9 cellular contexts compared by ENCODE assay signal in the genomic region with DNA sequence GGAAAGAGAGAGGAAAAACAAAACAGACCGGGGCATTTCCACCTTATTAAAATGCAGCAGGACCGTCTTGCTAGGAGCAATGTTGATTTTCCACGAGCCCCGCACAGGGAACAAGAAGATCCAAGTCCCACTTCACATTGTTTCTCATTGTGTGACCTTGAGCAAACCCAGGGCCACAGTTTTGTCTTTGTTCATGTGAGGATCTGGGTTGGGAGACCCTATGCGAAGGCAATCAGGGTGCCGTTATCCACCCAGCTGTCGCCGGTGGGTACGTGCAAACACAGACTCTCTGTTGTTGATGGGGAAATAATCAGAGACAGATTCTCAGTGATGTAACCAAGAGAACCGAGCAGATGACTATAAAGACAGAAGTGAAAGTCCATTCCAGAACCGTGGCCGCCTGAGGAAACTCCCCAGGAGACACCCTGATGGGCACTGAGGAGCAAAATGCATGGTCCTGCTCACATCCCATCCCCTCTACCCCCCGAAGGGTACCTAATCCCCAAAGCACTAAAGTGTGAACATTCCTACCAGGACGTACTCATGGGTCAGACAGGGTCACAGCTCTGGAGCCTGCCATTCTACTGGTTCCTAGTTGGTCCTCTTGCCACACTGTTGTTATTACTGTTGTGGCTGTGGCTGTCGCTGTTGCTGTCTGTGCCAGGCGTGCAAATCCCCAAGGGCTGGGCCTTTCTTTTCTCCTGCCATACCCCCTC.
DNase-seq lines count a peak whose midpoint lies in the region; ATAC-seq and TF ChIP-seq lines count a peak whose summit lies in the region.
"Had no signal": no experiment of that assay in that cellular context is flagged by ENCODE, and none has a peak within 500 bp of the region (broad histone marks: within the 10 kb centered on the region; RNA-seq: fewer than 3 reads in every experiment).

No MANE protein-coding gene starts in this region.

- no peaks in the 10 kb centered on the region for H4K20me1 ChIP-seq in SK-N-SH (ENCODE audit: insufficient read depth)

- H3K36me3 ChIP-seq in SK-N-SH (replicated peaks in 1 of 2; ENCODE audit: control insufficient read depth in 1 of 2, insufficient read depth in 2 of 2, low read length in 1 of 2) (no peaks in the 10 kb centered on the region), mucosa of descending colon (ENCODE audit: low read depth) (no peaks in the 10 kb centered on the region)

- H3K9ac ChIP-seq in SK-N-SH, result no peak overlapping the region

- peak; percentile 70 for ATAC-seq in HG02571 (IDR thresholded peaks at IDR 0.05; ENCODE audit: unreplicated experiment)
- peak; percentile 60 for ATAC-seq in mucosa of descending colon

- DNase-seq in G401 (ENCODE audit: low spot score) (peak; percentile 59), SK-N-SH (peak; percentile 23), mucosa of descending colon (peak in 1 of 3 donors; percentile 24), NCI-H446 (lab: John Stamatoyannopoulos, UW) (no peak), DMS79 (lab: John Stamatoyannopoulos, UW) (no peak)
- no peak for DNase-seq in stimulated activated CD4-positive, alpha-beta T cell treated with anti-CD3 and anti-CD28 coated beads, Interleukin-15, amount 100 ng/mL, for 24 hours
- no peak for DNase-seq in stimulated activated CD8-positive, alpha-beta memory T cell treated with anti-CD3 and anti-CD28 coated beads, Interleukin-4, amount 100 ng/mL, for 48 hours

- no peak overlapping the region for H3K4me2 ChIP-seq in SK-N-SH

- no peaks in the 10 kb centered on the region for H3K79me2 ChIP-seq in SK-N-SH (ENCODE audit: insufficient read depth)

- no peaks in the 10 kb centered on the region for H3F3A ChIP-seq in SK-N-SH (replicated peaks; ENCODE audit: insufficient read depth)

- H3K9me2 ChIP-seq in SK-N-SH, result no peaks in the 10 kb centered on the region

- H3K4me1 ChIP-seq in SK-N-SH (ENCODE audit: control insufficient read depth in 1 of 2, insufficient read depth in 2 of 2, low read depth in 1 of 2, low read length in 1 of 2), result peaks cover 0 to 19% of the 10 kb centered on the region in 2 experiments; a peak in 1 of 4 replicates
- no peaks in the 10 kb centered on the region for H3K4me1 ChIP-seq in mucosa of descending colon (ENCODE audit: low read depth)

- CTCF ChIA-PET in SK-N-SH (lab: Yijun Ruan, JAX), result interaction anchor here (1.2 to 1.3 kb wide), 3 partner anchors 27 to 189 kb away, joined by 3 to 5 read pairs (median 3); no protein-coding TSS in a partner anchor

- intact Hi-C loops in mucosa of descending colon (cut with DNase I, micrococcal nuclease), result no loop called here

- H3K9me3 ChIP-seq in SK-N-SH (no peaks in the 10 kb centered on the region), mucosa of descending colon (no peaks in the 10 kb centered on the region)

- no peak for TF ChIP-seq RAD21 in SK-N-SH (IDR thresholded peaks at IDR 0.05; ENCODE audit: low read length)

- no peak for TF ChIP-seq EP300 in SK-N-SH (IDR thresholded peaks at IDR 0.05; ENCODE audit: borderline replicate concordance in 1 of 2, low read depth in 1 of 2, low read length in 1 of 2)

- no peak for TF ChIP-seq CTCF in SK-N-SH (IDR thresholded peaks at IDR 0.05)
- no peak for TF ChIP-seq CTCF in mucosa of descending colon (IDR thresholded peaks at IDR 0.05)

- no peak overlapping the region for H2AFZ ChIP-seq in SK-N-SH (ENCODE audit: low read depth)

- H3K27me3 ChIP-seq in SK-N-SH (ENCODE audit: insufficient read depth), result peaks cover 8% of the 10 kb centered on the region; the same call in 1 of the 2 replicates

- no peak overlapping the region for H3K4me3 ChIP-seq in SK-N-SH (ENCODE audit: low read depth in 2 of 2, low read length in 1 of 2)
- no peak overlapping the region for H3K4me3 ChIP-seq in mucosa of descending colon

- POLR2A ChIA-PET in SK-N-SH (lab: Yijun Ruan, JAX), result no interaction called here

- WGBS in SK-N-SH (ENCODE audit: low lambda C conversion rate), result 71% methylated on average over 14 of the region's 16 CpGs

- in situ Hi-C loops in G401 (cut with HindIII; ENCODE audit: low sequenced_read_pairs), result no loop called here

- H3K27ac ChIP-seq in SK-N-SH (ENCODE audit: low read depth in 2 of 2, low read length in 1 of 2), result no peak overlapping the region; a peak in 1 of 4 replicates
- H3K27ac ChIP-seq: VCaP had no signal

TF ChIP-seq in SK-N-SH, 30 proteins besides CTCF, POLR2A, EP300 and RAD21:
- no peak for TF ChIP-seq TEAD4 (IDR thresholded peaks at IDR 0.05; ENCODE audit: borderline replicate concordance, insufficient read depth)
- TF ChIP-seq, protein P1, sequence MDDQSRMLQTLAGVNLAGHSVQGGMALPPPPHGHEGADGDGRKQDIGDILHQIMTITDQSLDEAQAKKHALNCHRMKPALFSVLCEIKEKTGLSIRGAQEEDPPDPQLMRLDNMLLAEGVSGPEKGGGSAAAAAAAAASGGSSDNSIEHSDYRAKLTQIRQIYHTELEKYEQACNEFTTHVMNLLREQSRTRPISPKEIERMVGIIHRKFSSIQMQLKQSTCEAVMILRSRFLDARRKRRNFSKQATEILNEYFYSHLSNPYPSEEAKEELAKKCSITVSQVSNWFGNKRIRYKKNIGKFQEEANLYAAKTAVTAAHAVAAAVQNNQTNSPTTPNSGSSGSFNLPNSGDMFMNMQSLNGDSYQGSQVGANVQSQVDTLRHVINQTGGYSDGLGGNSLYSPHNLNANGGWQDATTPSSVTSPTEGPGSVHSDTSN (IDR thresholded peaks at IDR 0.05), result no peak
- TF ChIP-seq ELF1 (IDR thresholded peaks at IDR 0.05), result no peak
- no peak for TF ChIP-seq EZH2phosphoT487 (IDR thresholded peaks at IDR 0.05; ENCODE audit: borderline replicate concordance, low read depth)
- no peak for TF ChIP-seq FOSL2 (IDR thresholded peaks at IDR 0.05; ENCODE audit: borderline replicate concordance, low read depth)
- TF ChIP-seq RXRA (IDR thresholded peaks at IDR 0.05; ENCODE audit: borderline replicate concordance, low read depth), result no peak
- TF ChIP-seq NRF1 (IDR thresholded peaks at IDR 0.05; ENCODE audit: low read depth, low read length), result no peak
- TF ChIP-seq TCF12 (IDR thresholded peaks at IDR 0.05), result no peak
- TF ChIP-seq POLR2AphosphoS5 (IDR thresholded peaks at IDR 0.05; ENCODE audit: low read depth, low read length), result no peak
- no peak for TF ChIP-seq FOXM1 (IDR thresholded peaks at IDR 0.05; ENCODE audit: low read depth)
- TF ChIP-seq, protein P2, sequence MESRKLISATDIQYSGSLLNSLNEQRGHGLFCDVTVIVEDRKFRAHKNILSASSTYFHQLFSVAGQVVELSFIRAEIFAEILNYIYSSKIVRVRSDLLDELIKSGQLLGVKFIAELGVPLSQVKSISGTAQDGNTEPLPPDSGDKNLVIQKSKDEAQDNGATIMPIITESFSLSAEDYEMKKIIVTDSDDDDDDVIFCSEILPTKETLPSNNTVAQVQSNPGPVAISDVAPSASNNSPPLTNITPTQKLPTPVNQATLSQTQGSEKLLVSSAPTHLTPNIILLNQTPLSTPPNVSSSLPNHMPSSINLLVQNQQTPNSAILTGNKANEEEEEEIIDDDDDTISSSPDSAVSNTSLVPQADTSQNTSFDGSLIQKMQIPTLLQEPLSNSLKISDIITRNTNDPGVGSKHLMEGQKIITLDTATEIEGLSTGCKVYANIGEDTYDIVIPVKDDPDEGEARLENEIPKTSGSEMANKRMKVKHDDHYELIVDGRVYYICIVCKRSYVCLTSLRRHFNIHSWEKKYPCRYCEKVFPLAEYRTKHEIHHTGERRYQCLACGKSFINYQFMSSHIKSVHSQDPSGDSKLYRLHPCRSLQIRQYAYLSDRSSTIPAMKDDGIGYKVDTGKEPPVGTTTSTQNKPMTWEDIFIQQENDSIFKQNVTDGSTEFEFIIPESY (IDR thresholded peaks at IDR 0.05; ENCODE audit: borderline replicate concordance, low read depth), result no peak
- TF ChIP-seq YY1 (IDR thresholded peaks at IDR 0.05; ENCODE audit: low read depth), result no peak
- no peak for TF ChIP-seq FOXJ3 (CRISPR knock-in tag; IDR thresholded peaks at IDR 0.05)
- TF ChIP-seq CHD2 (IDR thresholded peaks at IDR 0.05; ENCODE audit: low read length, partially characterized antibody), result no peak
- TF ChIP-seq, protein P3, sequence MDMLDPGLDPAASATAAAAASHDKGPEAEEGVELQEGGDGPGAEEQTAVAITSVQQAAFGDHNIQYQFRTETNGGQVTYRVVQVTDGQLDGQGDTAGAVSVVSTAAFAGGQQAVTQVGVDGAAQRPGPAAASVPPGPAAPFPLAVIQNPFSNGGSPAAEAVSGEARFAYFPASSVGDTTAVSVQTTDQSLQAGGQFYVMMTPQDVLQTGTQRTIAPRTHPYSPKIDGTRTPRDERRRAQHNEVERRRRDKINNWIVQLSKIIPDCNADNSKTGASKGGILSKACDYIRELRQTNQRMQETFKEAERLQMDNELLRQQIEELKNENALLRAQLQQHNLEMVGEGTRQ (IDR thresholded peaks at IDR 0.05; ENCODE audit: borderline replicate concordance, low read depth, low read length), result no peak
- TF ChIP-seq NFIC (IDR thresholded peaks at IDR 0.05; ENCODE audit: borderline replicate concordance), result no peak

Comparison
In these comparisons a context has a peak if more than half of its experiments do, and no peak if none do; other contexts are left out.
1. DNase-seq: peak in G401 (single experiment) and SK-N-SH (single experiment); none in stimulated activated CD4-positive, alpha-beta T cell treated with anti-CD3 and anti-CD28 coated beads, Interleukin-15, amount 100 ng/mL, for 24 hours (single experiment), NCI-H446 (0 of 2), DMS79 (single experiment) and stimulated activated CD8-positive, alpha-beta memory T cell treated with anti-CD3 and anti-CD28 coated beads, Interleukin-4, amount 100 ng/mL, for 48 hours (single experiment).